In genomic region chr6:39755231-39755630, GRCh38 we compare ENCODE assay signal across 1 cellular context.
TF ChIP-seq lines count a peak whose summit lies in the region.

No MANE protein-coding gene starts in this region.

TF ChIP-seq in IMR-90, 13 proteins besides CTCF, POLR2A, EP300 and RAD21:
- TF ChIP-seq MAZ (IDR thresholded peaks at IDR 0.05; ENCODE audit: borderline replicate concordance, low read depth, low read length) (no peak), MAFK (IDR thresholded peaks at IDR 0.05; ENCODE audit: low read depth, low read length) (no peak), CEBPB (IDR thresholded peaks at IDR 0.05; ENCODE audit: low read depth, low read length) (no peak), NFE2L2 (IDR thresholded peaks at IDR 0.05; ENCODE audit: low read depth, low read length) (no peak), FOS (IDR thresholded peaks at IDR 0.05; ENCODE audit: low read depth, low read length) (no peak), USF2 (IDR thresholded peaks at IDR 0.05; ENCODE audit: low read depth, low read length) (no peak), BHLHE40 (IDR thresholded peaks at IDR 0.05; ENCODE audit: low read depth, low read length) (no peak), MXI1 (IDR thresholded peaks at IDR 0.05; ENCODE audit: borderline replicate concordance, low read depth, low read length) (no peak), SMC3 (IDR thresholded peaks at IDR 0.05; ENCODE audit: low read depth, low read length) (no peak), RFX5 (IDR thresholded peaks at IDR 0.05; ENCODE audit: low read depth, low read length) (no peak), CHD1 (IDR thresholded peaks at IDR 0.05; ENCODE audit: low read depth, low read length) (no peak), RCOR1 (IDR thresholded peaks at IDR 0.05; ENCODE audit: insufficient replicate concordance, low read length) (no peak)
- TF ChIP-seq, protein P1, sequence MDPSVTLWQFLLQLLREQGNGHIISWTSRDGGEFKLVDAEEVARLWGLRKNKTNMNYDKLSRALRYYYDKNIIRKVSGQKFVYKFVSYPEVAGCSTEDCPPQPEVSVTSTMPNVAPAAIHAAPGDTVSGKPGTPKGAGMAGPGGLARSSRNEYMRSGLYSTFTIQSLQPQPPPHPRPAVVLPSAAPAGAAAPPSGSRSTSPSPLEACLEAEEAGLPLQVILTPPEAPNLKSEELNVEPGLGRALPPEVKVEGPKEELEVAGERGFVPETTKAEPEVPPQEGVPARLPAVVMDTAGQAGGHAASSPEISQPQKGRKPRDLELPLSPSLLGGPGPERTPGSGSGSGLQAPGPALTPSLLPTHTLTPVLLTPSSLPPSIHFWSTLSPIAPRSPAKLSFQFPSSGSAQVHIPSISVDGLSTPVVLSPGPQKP (IDR thresholded peaks at IDR 0.05; ENCODE audit: borderline replicate concordance, low read depth, low read length): no peak
